8 cellular contexts compared by ENCODE assay signal in genomic region chr3:44477312-44478030, GRCh38. TPM values are rescaled to one million over a fixed set of nuclear protein-coding genes. Genes with fewer than 3 reads are reported as not detected.
DNase-seq lines count a peak whose midpoint lies in the region; ATAC-seq and TF ChIP-seq lines count a peak whose summit lies in the region.

ZNF445 (minus strand) TSS chr3:44477670; CDS start chr3:44455549, 22,121 bp downstream.

- peaks cover 6% of the 10 kb centered on the region for H3K4me1 ChIP-seq in ACC112 (ENCODE audit: control insufficient read depth, insufficient read depth, low read length, unreplicated experiment)

- peaks cover 41% of the 10 kb centered on the region for H3K79me2 ChIP-seq in ACC112 (ENCODE audit: control insufficient read depth, insufficient read depth, low read length, unreplicated experiment)

- TF ChIP-seq CTCF in chondrocyte (IDR thresholded peaks at IDR 0.05): peak; percentile 21

- H3K36me3 Mint-ChIP-seq in chondrocyte (ENCODE audit: low read depth): no peaks in the 10 kb centered on the region

- H3K27me3 Mint-ChIP-seq in chondrocyte (ENCODE audit: low read depth): no peaks in the 10 kb centered on the region

- DNase-seq in NCI-H446 (lab: John Stamatoyannopoulos, UW) (peak; percentile 1 to 60), chondrocyte (ENCODE audit: low spot score) (peak; percentile 95), kidney tubule cell (ENCODE audit: low spot score) (peak; percentile 84)
- peak; percentile 54 to 58 for DNase-seq in activated CD4-positive, alpha-beta T cell treated with anti-CD3 and anti-CD28 coated beads for 24 hours (ENCODE audit: low read depth in 2 of 2)
- peak; percentile 37 to 48 for DNase-seq in stimulated activated CD4-positive, alpha-beta T cell treated with anti-CD3 and anti-CD28 coated beads, Interleukin-1b, Interleukin-23, amount 100 ng/mL, for 1 hour (ENCODE audit: low read depth in 2 of 2)

- no peaks in the 10 kb centered on the region for H3K27me3 ChIP-seq in ACC112 (ENCODE audit: insufficient read depth, low read length)

- H3K4me3 ChIP-seq in ACC112 (ENCODE audit: low read depth, low read length): peak within 1 kb of the TSS; percentile 91

- H3K27ac Mint-ChIP-seq in chondrocyte (ENCODE audit: unreplicated experiment): peak within 1 kb of the TSS; percentile 94

- no peaks in the 10 kb centered on the region for H3K36me3 ChIP-seq in ACC112 (ENCODE audit: insufficient read depth, low read length)

- H2AFZ ChIP-seq in ACC112 (ENCODE audit: low read length, unreplicated experiment): peak within 1 kb of the TSS; percentile 84

- no peak within 1 kb of the TSS for H3K27ac ChIP-seq in ACC112 (ENCODE audit: low read depth, low read length)

- H3K4me1 Mint-ChIP-seq in chondrocyte (ENCODE audit: low read depth): peaks cover 33% of the 10 kb centered on the region

- ATAC-seq in GM18861 (IDR thresholded peaks at IDR 0.05; ENCODE audit: unreplicated experiment): peak; percentile 69
- ATAC-seq in HG03108 (IDR thresholded peaks at IDR 0.05; ENCODE audit: unreplicated experiment): peak; percentile 59

- no peaks in the 10 kb centered on the region for H3K9me3 Mint-ChIP-seq in chondrocyte (ENCODE audit: low read depth)

- peak within 1 kb of the TSS; percentile 92 for H3K4me3 Mint-ChIP-seq in chondrocyte (ENCODE audit: unreplicated experiment)

RNA-seq across cellular contexts. Expression of gene ZNF445, which starts in this region (rescaled TPM):
- 17.5 to 22.8 TPM (median 20.4 TPM) in 3 replicates for total RNA-seq in chondrocyte

Comparison
In these comparisons a context has a peak if more than half of its experiments do, and no peak if none do; other contexts are left out.
1. DNase-seq: peak in every context shown above with its lines; median percentile 95 in chondrocyte; 84 in kidney tubule cell; 56 in activated CD4-positive, alpha-beta T cell treated with anti-CD3 and anti-CD28 coated beads for 24 hours; 42 in stimulated activated CD4-positive, alpha-beta T cell treated with anti-CD3 and anti-CD28 coated beads, Interleukin-1b, Interleukin-23, amount 100 ng/mL, for 1 hour; 30 in NCI-H446.